1 cellular context compared by ENCODE assay signal in the genomic region with DNA sequence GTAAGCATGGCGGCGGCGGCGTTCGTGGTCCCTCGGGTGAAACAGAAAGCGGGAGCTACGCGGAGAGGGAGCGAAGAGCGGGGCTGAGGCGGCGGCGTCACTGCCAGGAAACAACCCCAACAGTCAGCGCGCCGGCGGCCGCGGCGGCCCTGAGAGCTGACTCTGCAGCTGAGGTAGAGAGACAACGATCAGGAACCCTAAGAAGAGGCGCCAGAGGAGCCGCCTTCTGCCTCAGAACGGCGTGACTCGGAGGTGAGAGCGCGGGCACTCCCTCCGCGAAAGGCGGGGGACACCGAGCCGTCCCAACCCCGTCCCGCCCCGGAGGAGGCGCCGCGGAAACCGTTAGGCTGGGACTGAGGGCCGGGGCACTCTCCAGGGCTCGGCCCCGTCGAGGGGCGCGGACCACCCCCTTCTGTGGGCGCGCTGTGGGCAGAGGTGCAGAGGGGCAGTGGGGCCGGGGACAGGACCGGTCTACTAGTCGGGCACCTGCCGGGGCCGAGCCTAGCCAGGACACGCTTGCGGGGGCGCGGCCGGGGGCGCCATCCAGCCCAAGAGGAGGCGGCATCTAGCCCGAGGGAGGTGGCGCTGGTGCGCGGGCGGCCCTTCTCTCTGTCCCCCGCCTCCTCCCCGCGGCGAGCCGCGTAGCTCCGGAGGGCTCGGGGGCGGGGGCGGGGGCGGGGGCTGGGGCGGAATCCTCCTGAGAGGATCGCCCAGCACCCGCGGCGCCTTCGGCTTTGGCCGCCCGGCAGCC.
A peak's percentile ranks its signal among the peaks of the same experiment; 100 is the strongest.
TF ChIP-seq lines count a peak whose summit lies in the region.

No MANE protein-coding gene starts in this region.

TF ChIP-seq in HepG2, 621 proteins besides CTCF, POLR2A, EP300 and RAD21 (continued from another document and continues in another):
- TF ChIP-seq, protein P1, sequence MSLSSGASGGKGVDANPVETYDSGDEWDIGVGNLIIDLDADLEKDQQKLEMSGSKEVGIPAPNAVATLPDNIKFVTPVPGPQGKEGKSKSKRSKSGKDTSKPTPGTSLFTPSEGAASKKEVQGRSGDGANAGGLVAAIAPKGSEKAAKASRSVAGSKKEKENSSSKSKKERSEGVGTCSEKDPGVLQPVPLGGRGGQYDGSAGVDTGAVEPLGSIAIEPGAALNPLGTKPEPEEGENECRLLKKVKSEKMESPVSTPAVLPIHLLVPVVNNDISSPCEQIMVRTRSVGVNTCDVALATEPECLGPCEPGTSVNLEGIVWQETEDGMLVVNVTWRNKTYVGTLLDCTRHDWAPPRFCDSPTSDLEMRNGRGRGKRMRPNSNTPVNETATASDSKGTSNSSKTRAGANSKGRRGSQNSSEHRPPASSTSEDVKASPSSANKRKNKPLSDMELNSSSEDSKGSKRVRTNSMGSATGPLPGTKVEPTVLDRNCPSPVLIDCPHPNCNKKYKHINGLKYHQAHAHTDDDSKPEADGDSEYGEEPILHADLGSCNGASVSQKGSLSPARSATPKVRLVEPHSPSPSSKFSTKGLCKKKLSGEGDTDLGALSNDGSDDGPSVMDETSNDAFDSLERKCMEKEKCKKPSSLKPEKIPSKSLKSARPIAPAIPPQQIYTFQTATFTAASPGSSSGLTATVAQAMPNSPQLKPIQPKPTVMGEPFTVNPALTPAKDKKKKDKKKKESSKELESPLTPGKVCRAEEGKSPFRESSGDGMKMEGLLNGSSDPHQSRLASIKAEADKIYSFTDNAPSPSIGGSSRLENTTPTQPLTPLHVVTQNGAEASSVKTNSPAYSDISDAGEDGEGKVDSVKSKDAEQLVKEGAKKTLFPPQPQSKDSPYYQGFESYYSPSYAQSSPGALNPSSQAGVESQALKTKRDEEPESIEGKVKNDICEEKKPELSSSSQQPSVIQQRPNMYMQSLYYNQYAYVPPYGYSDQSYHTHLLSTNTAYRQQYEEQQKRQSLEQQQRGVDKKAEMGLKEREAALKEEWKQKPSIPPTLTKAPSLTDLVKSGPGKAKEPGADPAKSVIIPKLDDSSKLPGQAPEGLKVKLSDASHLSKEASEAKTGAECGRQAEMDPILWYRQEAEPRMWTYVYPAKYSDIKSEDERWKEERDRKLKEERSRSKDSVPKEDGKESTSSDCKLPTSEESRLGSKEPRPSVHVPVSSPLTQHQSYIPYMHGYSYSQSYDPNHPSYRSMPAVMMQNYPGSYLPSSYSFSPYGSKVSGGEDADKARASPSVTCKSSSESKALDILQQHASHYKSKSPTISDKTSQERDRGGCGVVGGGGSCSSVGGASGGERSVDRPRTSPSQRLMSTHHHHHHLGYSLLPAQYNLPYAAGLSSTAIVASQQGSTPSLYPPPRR (CRISPR knock-in tag; IDR thresholded peaks at IDR 0.05; ENCODE audit: borderline replicate concordance): 0 out of 2 replicates have a peak, but pooled peaks have one; percentile 28
- TF ChIP-seq ZNF441 (CRISPR knock-in tag; IDR thresholded peaks at IDR 0.05; ENCODE audit: borderline replicate concordance) (0 out of 2 replicates have a peak, but pooled peaks have one; percentile 11), ZFAT (CRISPR knock-in tag; conservative IDR thresholded peaks at IDR 0.05) (no peak; the same call in 1 of the 2 replicates), HMG20A (CRISPR knock-in tag; IDR thresholded peaks at IDR 0.05; ENCODE audit: borderline replicate concordance) (no peak), NR2F6 (IDR thresholded peaks at IDR 0.05) (no peak), NR2F6 (CRISPR knock-in tag; IDR thresholded peaks at IDR 0.05) (no peak), ZNF891 (CRISPR knock-in tag; IDR thresholded peaks at IDR 0.05) (peak; percentile 28; the same call in 1 of the 2 replicates), SP1 (IDR thresholded peaks at IDR 0.05) (no peak), SP1 (CRISPR knock-in tag; IDR thresholded peaks at IDR 0.05) (no peak), POGZ (CRISPR knock-in tag; IDR thresholded peaks at IDR 0.05) (peak; percentile 15; the same call in 1 of the 2 replicates), ERF (CRISPR knock-in tag; IDR thresholded peaks at IDR 0.05) (peak; percentile 64; the same call in 1 of the 2 replicates), ELF3 (CRISPR knock-in tag; IDR thresholded peaks at IDR 0.05) (no peak), FOXO1 (CRISPR knock-in tag; IDR thresholded peaks at IDR 0.05) (no peak), KLF13 (CRISPR knock-in tag; IDR thresholded peaks at IDR 0.05) (no peak), RFX3 (CRISPR knock-in tag; IDR thresholded peaks at IDR 0.05) (no peak), FOSL1 (CRISPR knock-in tag; IDR thresholded peaks at IDR 0.05; ENCODE audit: borderline replicate concordance) (no peak), ZSCAN12 (CRISPR knock-in tag; IDR thresholded peaks at IDR 0.05) (no peak), NFRKB (IDR thresholded peaks at IDR 0.05) (no peak), SMYD3 (CRISPR knock-in tag; IDR thresholded peaks at IDR 0.05) (0 out of 2 replicates have a peak, but pooled peaks have one; percentile 20), HNRNPK (IDR thresholded peaks at IDR 0.05; ENCODE audit: low read depth, low read length, poor library complexity, severe bottlenecking) (peak; percentile 53), HNRNPUL1 (IDR thresholded peaks at IDR 0.05; ENCODE audit: low read depth, low read length) (no peak), MIER2 (CRISPR knock-in tag; IDR thresholded peaks at IDR 0.05) (no peak), RBM22 (optimal IDR thresholded peaks at IDR 0.05; ENCODE audit: low read length) (peak; percentile 50), RFX5 (IDR thresholded peaks at IDR 0.05; ENCODE audit: low read depth, low read length) (no peak), RXRB (CRISPR knock-in tag; IDR thresholded peaks at IDR 0.05; ENCODE audit: borderline replicate concordance) (no peak), ZNF564 (CRISPR knock-in tag; IDR thresholded peaks at IDR 0.05) (peak; percentile 37)
- TF ChIP-seq, protein P2, sequence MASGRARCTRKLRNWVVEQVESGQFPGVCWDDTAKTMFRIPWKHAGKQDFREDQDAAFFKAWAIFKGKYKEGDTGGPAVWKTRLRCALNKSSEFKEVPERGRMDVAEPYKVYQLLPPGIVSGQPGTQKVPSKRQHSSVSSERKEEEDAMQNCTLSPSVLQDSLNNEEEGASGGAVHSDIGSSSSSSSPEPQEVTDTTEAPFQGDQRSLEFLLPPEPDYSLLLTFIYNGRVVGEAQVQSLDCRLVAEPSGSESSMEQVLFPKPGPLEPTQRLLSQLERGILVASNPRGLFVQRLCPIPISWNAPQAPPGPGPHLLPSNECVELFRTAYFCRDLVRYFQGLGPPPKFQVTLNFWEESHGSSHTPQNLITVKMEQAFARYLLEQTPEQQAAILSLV (CRISPR knock-in tag; IDR thresholded peaks at IDR 0.05; ENCODE audit: borderline replicate concordance): peak; percentile 85; the same call in 1 of the 2 replicates
- TF ChIP-seq, protein P3, sequence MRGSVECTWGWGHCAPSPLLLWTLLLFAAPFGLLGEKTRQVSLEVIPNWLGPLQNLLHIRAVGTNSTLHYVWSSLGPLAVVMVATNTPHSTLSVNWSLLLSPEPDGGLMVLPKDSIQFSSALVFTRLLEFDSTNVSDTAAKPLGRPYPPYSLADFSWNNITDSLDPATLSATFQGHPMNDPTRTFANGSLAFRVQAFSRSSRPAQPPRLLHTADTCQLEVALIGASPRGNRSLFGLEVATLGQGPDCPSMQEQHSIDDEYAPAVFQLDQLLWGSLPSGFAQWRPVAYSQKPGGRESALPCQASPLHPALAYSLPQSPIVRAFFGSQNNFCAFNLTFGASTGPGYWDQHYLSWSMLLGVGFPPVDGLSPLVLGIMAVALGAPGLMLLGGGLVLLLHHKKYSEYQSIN (CRISPR knock-in tag; IDR thresholded peaks at IDR 0.05; ENCODE audit: borderline replicate concordance): 0 out of 2 replicates have a peak, but pooled peaks have one; percentile 73
- TF ChIP-seq, protein P4, sequence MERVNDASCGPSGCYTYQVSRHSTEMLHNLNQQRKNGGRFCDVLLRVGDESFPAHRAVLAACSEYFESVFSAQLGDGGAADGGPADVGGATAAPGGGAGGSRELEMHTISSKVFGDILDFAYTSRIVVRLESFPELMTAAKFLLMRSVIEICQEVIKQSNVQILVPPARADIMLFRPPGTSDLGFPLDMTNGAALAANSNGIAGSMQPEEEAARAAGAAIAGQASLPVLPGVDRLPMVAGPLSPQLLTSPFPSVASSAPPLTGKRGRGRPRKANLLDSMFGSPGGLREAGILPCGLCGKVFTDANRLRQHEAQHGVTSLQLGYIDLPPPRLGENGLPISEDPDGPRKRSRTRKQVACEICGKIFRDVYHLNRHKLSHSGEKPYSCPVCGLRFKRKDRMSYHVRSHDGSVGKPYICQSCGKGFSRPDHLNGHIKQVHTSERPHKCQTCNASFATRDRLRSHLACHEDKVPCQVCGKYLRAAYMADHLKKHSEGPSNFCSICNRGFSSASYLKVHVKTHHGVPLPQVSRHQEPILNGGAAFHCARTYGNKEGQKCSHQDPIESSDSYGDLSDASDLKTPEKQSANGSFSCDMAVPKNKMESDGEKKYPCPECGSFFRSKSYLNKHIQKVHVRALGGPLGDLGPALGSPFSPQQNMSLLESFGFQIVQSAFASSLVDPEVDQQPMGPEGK (CRISPR knock-in tag; IDR thresholded peaks at IDR 0.05): peak; percentile 89; the same call in 1 of the 2 replicates
- TF ChIP-seq, protein P5, sequence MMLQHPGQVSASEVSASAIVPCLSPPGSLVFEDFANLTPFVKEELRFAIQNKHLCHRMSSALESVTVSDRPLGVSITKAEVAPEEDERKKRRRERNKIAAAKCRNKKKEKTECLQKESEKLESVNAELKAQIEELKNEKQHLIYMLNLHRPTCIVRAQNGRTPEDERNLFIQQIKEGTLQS (CRISPR knock-in tag; IDR thresholded peaks at IDR 0.05): peak; percentile 38; the same call in 1 of the 2 replicates
- TF ChIP-seq, protein P6, sequence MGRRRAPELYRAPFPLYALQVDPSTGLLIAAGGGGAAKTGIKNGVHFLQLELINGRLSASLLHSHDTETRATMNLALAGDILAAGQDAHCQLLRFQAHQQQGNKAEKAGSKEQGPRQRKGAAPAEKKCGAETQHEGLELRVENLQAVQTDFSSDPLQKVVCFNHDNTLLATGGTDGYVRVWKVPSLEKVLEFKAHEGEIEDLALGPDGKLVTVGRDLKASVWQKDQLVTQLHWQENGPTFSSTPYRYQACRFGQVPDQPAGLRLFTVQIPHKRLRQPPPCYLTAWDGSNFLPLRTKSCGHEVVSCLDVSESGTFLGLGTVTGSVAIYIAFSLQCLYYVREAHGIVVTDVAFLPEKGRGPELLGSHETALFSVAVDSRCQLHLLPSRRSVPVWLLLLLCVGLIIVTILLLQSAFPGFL (CRISPR knock-in tag; IDR thresholded peaks at IDR 0.05): no peak
- TF ChIP-seq, protein P7, sequence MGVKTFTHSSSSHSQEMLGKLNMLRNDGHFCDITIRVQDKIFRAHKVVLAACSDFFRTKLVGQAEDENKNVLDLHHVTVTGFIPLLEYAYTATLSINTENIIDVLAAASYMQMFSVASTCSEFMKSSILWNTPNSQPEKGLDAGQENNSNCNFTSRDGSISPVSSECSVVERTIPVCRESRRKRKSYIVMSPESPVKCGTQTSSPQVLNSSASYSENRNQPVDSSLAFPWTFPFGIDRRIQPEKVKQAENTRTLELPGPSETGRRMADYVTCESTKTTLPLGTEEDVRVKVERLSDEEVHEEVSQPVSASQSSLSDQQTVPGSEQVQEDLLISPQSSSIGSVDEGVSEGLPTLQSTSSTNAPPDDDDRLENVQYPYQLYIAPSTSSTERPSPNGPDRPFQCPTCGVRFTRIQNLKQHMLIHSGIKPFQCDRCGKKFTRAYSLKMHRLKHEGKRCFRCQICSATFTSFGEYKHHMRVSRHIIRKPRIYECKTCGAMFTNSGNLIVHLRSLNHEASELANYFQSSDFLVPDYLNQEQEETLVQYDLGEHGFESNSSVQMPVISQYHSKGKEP (CRISPR knock-in tag; IDR thresholded peaks at IDR 0.05): no peak
- TF ChIP-seq, protein P8, sequence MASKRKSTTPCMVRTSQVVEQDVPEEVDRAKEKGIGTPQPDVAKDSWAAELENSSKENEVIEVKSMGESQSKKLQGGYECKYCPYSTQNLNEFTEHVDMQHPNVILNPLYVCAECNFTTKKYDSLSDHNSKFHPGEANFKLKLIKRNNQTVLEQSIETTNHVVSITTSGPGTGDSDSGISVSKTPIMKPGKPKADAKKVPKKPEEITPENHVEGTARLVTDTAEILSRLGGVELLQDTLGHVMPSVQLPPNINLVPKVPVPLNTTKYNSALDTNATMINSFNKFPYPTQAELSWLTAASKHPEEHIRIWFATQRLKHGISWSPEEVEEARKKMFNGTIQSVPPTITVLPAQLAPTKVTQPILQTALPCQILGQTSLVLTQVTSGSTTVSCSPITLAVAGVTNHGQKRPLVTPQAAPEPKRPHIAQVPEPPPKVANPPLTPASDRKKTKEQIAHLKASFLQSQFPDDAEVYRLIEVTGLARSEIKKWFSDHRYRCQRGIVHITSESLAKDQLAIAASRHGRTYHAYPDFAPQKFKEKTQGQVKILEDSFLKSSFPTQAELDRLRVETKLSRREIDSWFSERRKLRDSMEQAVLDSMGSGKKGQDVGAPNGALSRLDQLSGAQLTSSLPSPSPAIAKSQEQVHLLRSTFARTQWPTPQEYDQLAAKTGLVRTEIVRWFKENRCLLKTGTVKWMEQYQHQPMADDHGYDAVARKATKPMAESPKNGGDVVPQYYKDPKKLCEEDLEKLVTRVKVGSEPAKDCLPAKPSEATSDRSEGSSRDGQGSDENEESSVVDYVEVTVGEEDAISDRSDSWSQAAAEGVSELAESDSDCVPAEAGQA (IDR thresholded peaks at IDR 0.05; ENCODE audit: low read depth): peak; percentile 26; the same call in 1 of the 2 replicates
- TF ChIP-seq, protein P8 (CRISPR knock-in tag; IDR thresholded peaks at IDR 0.05; ENCODE audit: borderline replicate concordance): 0 out of 2 replicates have a peak, but pooled peaks have one; percentile 10
- TF ChIP-seq, protein P9, sequence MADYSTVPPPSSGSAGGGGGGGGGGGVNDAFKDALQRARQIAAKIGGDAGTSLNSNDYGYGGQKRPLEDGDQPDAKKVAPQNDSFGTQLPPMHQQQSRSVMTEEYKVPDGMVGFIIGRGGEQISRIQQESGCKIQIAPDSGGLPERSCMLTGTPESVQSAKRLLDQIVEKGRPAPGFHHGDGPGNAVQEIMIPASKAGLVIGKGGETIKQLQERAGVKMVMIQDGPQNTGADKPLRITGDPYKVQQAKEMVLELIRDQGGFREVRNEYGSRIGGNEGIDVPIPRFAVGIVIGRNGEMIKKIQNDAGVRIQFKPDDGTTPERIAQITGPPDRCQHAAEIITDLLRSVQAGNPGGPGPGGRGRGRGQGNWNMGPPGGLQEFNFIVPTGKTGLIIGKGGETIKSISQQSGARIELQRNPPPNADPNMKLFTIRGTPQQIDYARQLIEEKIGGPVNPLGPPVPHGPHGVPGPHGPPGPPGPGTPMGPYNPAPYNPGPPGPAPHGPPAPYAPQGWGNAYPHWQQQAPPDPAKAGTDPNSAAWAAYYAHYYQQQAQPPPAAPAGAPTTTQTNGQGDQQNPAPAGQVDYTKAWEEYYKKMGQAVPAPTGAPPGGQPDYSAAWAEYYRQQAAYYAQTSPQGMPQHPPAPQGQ (CRISPR knock-in tag; IDR thresholded peaks at IDR 0.05; ENCODE audit: borderline replicate concordance): no peak
